Comparison of ENCODE assay signal across 8 cellular contexts in the genomic region with DNA sequence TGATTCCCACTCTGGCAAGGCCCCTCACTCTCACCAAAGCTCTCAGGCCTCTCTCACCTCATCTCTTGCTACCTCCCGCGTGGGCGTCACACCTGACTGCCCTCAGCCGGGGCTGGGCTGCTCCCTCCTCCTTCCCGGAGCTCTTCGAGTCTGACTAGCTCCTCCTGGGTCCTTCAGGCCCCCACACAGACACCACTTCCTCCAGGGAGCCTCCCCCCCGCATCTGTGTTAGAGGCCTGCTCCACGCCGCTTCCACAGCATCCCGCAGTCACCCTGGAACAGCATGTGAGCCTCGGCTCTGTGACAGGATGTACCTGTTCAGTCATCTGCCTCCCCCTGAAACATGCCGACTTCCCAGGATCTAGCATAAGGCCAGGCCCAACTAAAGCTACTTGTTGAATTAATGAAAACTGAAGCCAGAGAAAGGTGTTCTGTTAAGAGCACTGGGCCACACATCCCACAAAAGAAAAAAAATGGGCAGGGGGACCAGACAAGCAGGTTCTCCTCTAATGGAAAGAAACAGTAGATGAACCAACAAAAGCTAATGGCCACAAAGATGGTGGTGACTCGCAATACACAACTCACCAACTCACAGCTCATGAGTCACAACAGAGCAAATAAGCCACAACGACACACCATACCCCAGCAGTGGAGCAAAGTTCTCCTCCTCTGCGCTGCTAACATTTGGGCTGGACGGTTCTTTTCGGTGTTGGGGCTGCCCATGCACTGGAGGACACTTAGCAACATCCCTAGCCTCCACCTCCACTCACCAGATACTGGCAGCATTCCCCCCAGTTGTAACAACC. TPM values are rescaled to one million over a fixed set of nuclear protein-coding genes. Genes with fewer than 3 reads are reported as not detected.
A peak's percentile ranks its signal among the peaks of the same experiment; 100 is the strongest.
DNase-seq lines count a peak whose midpoint lies in the region; ATAC-seq and TF ChIP-seq lines count a peak whose summit lies in the region.

No MANE protein-coding gene starts in this region.

- CTCF ChIA-PET in PC-9 (lab: Charles Lee) = interaction anchor here (0.6 kb wide), 2 partner anchors 83 to 852 kb away, joined by 3 to 12 read pairs; no protein-coding TSS in a partner anchor

- peaks cover 78% of the 10 kb centered on the region for H3K79me2 ChIP-seq in PC-9 (ENCODE audit: low read depth)

- WGBS in adrenal gland, 4 donors = 55 to 68% (median 60%) methylated on average over 10 to 17 of the region's 17 CpGs

- no peak overlapping the region for H2AFZ ChIP-seq in PC-9

- no peaks in the 10 kb centered on the region for H3K9me2 ChIP-seq in PC-9 (ENCODE audit: insufficient read depth)

- POLR2A ChIA-PET in PC-9 (lab: Charles Lee; ENCODE audit: unreplicated experiment) = interaction anchor here (0.5 to 1.5 kb wide), 2 partner anchors 89 to 152 kb away, joined by 4 to 7 read pairs; partner anchors contain the start of gene UBE2S

- no peaks in the 10 kb centered on the region for H3K9me3 ChIP-seq in PC-9 (ENCODE audit: insufficient read depth, low read depth)
- no peaks in the 10 kb centered on the region for H3K9me3 ChIP-seq in adrenal gland (replicated peaks in 1 of 3)
- no peaks in the 10 kb centered on the region for H3K9me3 ChIP-seq in mucosa of descending colon

- H3K27me3 ChIP-seq in PC-9 (ENCODE audit: insufficient read depth, low read depth) (no peaks in the 10 kb centered on the region), adrenal gland (no peaks in the 10 kb centered on the region)

- H3K4me2 ChIP-seq in PC-9 = peak overlapping the region; percentile 97

- no peak for ATAC-seq in mucosa of descending colon
- no peak for ATAC-seq in GM19351 (IDR thresholded peaks at IDR 0.05; ENCODE audit: unreplicated experiment)

- H3K36me3 ChIP-seq in PC-9 (ENCODE audit: low read depth) (no peaks in the 10 kb centered on the region), adrenal gland (replicated peaks in 1 of 2) (no peaks in the 10 kb centered on the region), mucosa of descending colon (ENCODE audit: low read depth) (peaks cover 6% of the 10 kb centered on the region)

- BruUV-seq in PC-9 (replicated peaks; lab: Mats Ljungman, UMichigan) = no TSS peak

- DNase-seq in GM12865 (ENCODE audit: low read depth) = peak; percentile 78
- peak in 1 of 2 experiments; percentile 86 for DNase-seq in PC-9
- peak in 1 of 7 donors; percentile 26 for DNase-seq in adrenal gland
- peak in 2 of 3 donors; percentile 53 to 79 for DNase-seq in mucosa of descending colon
- no peak for DNase-seq in NCI-H146 treated with DMSO at 0.1 percent for 48 hours (lab: John Stamatoyannopoulos, UW; ENCODE audit: unreplicated experiment)
- no peak for DNase-seq in NCI-H446 treated with DMSO at 0.1 percent for 48 hours (lab: John Stamatoyannopoulos, UW)
- DNase-seq in NCI-H2107 (lab: John Stamatoyannopoulos, UW) = no peak

- TF ChIP-seq CTCF in GM12865 (IDR thresholded peaks at IDR 0.05; ENCODE audit: insufficient read depth, low read depth, low read length, missing control alignments) (no peak), PC-9 (conservative IDR thresholded peaks at IDR 0.05) (no peak), adrenal gland (IDR thresholded peaks at IDR 0.05) (no peak), mucosa of descending colon (IDR thresholded peaks at IDR 0.05) (no peak)

- H4K20me1 ChIP-seq in PC-9 (ENCODE audit: insufficient read depth) = peaks cover 71% of the 10 kb centered on the region

- TF ChIP-seq POLR2A in adrenal gland (IDR thresholded peaks at IDR 0.05) = no peak

- peaks cover 45% of the 10 kb centered on the region for H3F3A ChIP-seq in PC-9 (ENCODE audit: insufficient read depth, low read depth)

- intact Hi-C loops in PC-9 (cut with micrococcal nuclease; ENCODE audit: unreplicated experiment) (no loop called here), adrenal gland (cut with DNase I) (no loop called here), mucosa of descending colon (cut with DNase I, micrococcal nuclease) (no loop called here)

- peak overlapping the region; percentile 91 for H3K4me3 ChIP-seq in GM12865 (ENCODE audit: low read depth, low read length)
- H3K4me3 ChIP-seq in PC-9 = peak overlapping the region; percentile 77
- H3K4me3 ChIP-seq in adrenal gland = peak overlapping the region in 1 of 4 donors; percentile 21
- H3K4me3 ChIP-seq in mucosa of descending colon = no peak overlapping the region

- H3K4me1 ChIP-seq in PC-9 (replicated peaks; ENCODE audit: insufficient read depth) (peaks cover 55% of the 10 kb centered on the region), adrenal gland (replicated peaks in 1 of 2) (peaks cover 46 to 77% of the 10 kb centered on the region in 2 donors), mucosa of descending colon (ENCODE audit: low read depth) (peaks cover 47% of the 10 kb centered on the region)

- H3K27ac ChIP-seq in PC-9 (peak overlapping the region; percentile 58), adrenal gland (peak overlapping the region in 3 of 5 donors; percentile 70 to 96 (median 91))

RNA-seq across cellular contexts. Expression of gene PPP6R1, which starts 3.0 kb away (rescaled TPM):
- total RNA-seq in PC-9 (2021) (136 and 159 TPM in 2 replicates), adrenal gland (100 to 1,000 TPM in 2 of 8 donors, 10 to 100 TPM in 6; 55.1 to 116 (median 87.9) TPM), mucosa of descending colon (10 to 100 TPM; 60.0 to 72.9 (median 65.9) TPM)
- 100 to 1,000 TPM in 1 of 3 donors, 10 to 100 TPM in 2; 33.4 to 102 (median 56.1) TPM for polyA plus RNA-seq in adrenal gland

RNA-seq across cellular contexts. Expression of gene HSPBP1, which starts 24.1 kb away (rescaled TPM):
- total RNA-seq in PC-9 (2021) = 66.2 and 79.6 TPM in 2 replicates
- total RNA-seq in adrenal gland = 10 to 100 TPM; 22.0 to 46.0 (median 33.2) TPM
- polyA plus RNA-seq in adrenal gland = 10 to 100 TPM; 18.8 to 49.8 (median 49.2) TPM
- total RNA-seq in mucosa of descending colon = 10 to 100 TPM; 25.6 to 36.0 (median 29.5) TPM

RNA-seq across cellular contexts. Expression of gene TMEM86B, which starts 27.3 kb away (rescaled TPM):
- total RNA-seq in PC-9 (2021) = 18.1 and 18.4 TPM in 2 replicates
- 1 to 10 TPM; 1.5 to 5.2 (median 4.3) TPM for total RNA-seq in adrenal gland
- polyA plus RNA-seq in adrenal gland = 10 to 100 TPM in 2 of 3 donors, under 1 TPM in 1; 0.20 to 47.8 (median 23.1) TPM
- 1 to 10 TPM; 3.4 to 4.5 (median 3.7) TPM for total RNA-seq in mucosa of descending colon

RNA-seq across cellular contexts. Expression of gene BRSK1, which starts 28.0 kb away (rescaled TPM):
- total RNA-seq in PC-9 (2021) = 6.5 and 14.4 TPM in 2 replicates
- total RNA-seq in adrenal gland = 10 to 100 TPM in 6 of 8 donors, 1 to 10 TPM in 2; 2.0 to 24.9 (median 13.0) TPM
- polyA plus RNA-seq in adrenal gland = 10 to 100 TPM in 2 of 3 donors, 1 to 10 TPM in 1; 7.2 to 64.3 (median 27.6) TPM
- total RNA-seq in mucosa of descending colon = 10 to 100 TPM in 1 of 3 donors, 1 to 10 TPM in 2; 1.6 to 18.1 (median 1.9) TPM

RNA-seq across cellular contexts. Expression of gene PTPRH, which starts 46.5 kb away (rescaled TPM):
- total RNA-seq in PC-9 (2021) (11.7 and 21.4 TPM in 2 replicates), adrenal gland (10 to 100 TPM; 42.8 to 93.8 (median 52.9) TPM), mucosa of descending colon (100 to 1,000 TPM in 1 of 3 donors, 10 to 100 TPM in 2; 62.3 to 181 (median 94.8) TPM)
- polyA plus RNA-seq in adrenal gland = 10 to 100 TPM; 30.1 to 54.9 (median 34.9) TPM

Comparison
In these comparisons a context has a peak if more than half of its experiments do, and no peak if none do; other contexts are left out.
1. DNase-seq: peak in GM12865 (single experiment) and mucosa of descending colon (2 of 3); none in NCI-H146 treated with DMSO at 0.1 percent for 48 hours (single experiment), NCI-H446 treated with DMSO at 0.1 percent for 48 hours (single experiment) and NCI-H2107 (single experiment).